In the genomic region with DNA sequence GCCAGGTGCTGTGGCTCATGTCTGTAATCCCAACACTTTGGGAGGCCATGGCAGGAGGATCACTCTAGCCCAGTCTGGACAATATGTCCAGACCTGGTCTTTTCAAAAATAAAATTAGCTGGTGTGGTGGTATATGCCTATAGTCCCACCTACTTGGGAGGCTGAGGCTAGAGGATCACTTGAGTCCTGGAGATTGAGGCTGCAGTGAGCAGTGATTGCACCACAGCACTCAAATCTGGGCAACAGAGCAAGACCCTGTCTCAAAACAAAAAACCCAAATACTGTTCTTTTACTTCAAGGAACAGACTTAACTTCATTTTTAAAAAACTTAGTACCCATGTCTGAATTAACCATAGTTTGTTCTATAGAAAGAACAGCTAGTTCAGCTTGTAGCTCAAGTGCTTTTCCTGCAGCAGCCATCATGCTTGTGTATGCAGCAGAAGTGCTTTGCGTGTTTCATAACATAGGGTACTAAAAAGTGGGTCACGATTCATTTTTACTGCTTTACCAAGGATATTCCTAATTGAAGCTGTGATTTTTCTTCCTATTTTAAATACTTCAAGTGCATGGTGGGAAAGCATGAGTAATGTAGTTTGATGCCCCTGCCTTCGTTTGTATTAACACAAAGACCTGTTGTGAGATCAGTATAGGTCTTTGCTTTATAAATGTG, we compare ENCODE assay signal across 18 cellular contexts. TPM values are rescaled to one million over a fixed set of nuclear protein-coding genes. Genes with fewer than 3 reads are reported as not detected.
A peak's percentile ranks its signal among the peaks of the same experiment; 100 is the strongest.
DNase-seq lines count a peak whose midpoint lies in the region; ATAC-seq and TF ChIP-seq lines count a peak whose summit lies in the region.
"Had no signal": no experiment of that assay in that cellular context is flagged by ENCODE, and none has a peak within 500 bp of the region (broad histone marks: within the 10 kb centered on the region; RNA-seq: fewer than 3 reads in every experiment).

No MANE protein-coding gene starts in this region.

- no peak for ATAC-seq in effector memory CD8-positive, alpha-beta T cell (replicated peaks)
- ATAC-seq in stimulated activated naive B cell treated with anti-CD40 and anti-IgM and Interleukin-4, amounts not matched to agents 10 μg/mL and 1 μg/mL and 100 μg/mL, for 72 hours (replicated peaks): no peak
- ATAC-seq: pancreas had no signal

- peak overlapping the region; percentile 61 for H3K27ac Mint-ChIP-seq in activated naive CD4-positive, alpha-beta T cell treated with anti-CD3 and anti-CD28 coated beads for 36 hours
- no peak overlapping the region for H3K27ac Mint-ChIP-seq in activated naive CD4-positive, alpha-beta T cell treated with anti-CD3 and anti-CD28 coated beads, Interleukin-2, amount 10 ng/mL, durations not matched to agents 7 days and 5 days
- H3K27ac Mint-ChIP-seq in effector memory CD8-positive, alpha-beta T cell: peak overlapping the region; percentile 52 to 78
- H3K27ac Mint-ChIP-seq in stimulated activated naive B cell treated with anti-CD40 and anti-IgM and Interleukin-4, amounts not matched to agents 10 μg/mL and 1 μg/mL and 100 μg/mL, for 72 hours: peak overlapping the region; percentile 25
- H3K27ac Mint-ChIP-seq: activated CD4-positive, alpha-beta T cell treated with anti-CD3 and anti-CD28 coated beads, Interleukin-2, amount 10 ng/mL, durations not matched to agents 24 days and 14 days had no signal

- no peak overlapping the region for H3K4me3 Mint-ChIP-seq in activated naive CD4-positive, alpha-beta T cell treated with anti-CD3 and anti-CD28 coated beads for 36 hours
- H3K4me3 Mint-ChIP-seq in activated naive CD4-positive, alpha-beta T cell treated with anti-CD3 and anti-CD28 coated beads, Interleukin-2, amount 10 ng/mL, durations not matched to agents 7 days and 5 days: no peak overlapping the region
- H3K4me3 Mint-ChIP-seq in effector memory CD8-positive, alpha-beta T cell: peak overlapping the region in 1 of 2 donors; percentile 44
- H3K4me3 Mint-ChIP-seq in stimulated activated naive B cell treated with anti-CD40 and anti-IgM and Interleukin-4, amounts not matched to agents 10 μg/mL and 1 μg/mL and 100 μg/mL, for 72 hours: no peak overlapping the region
- H3K4me3 Mint-ChIP-seq: activated CD4-positive, alpha-beta T cell treated with anti-CD3 and anti-CD28 coated beads, Interleukin-2, amount 10 ng/mL, durations not matched to agents 24 days and 14 days; CD14-positive monocyte had no signal

- POLR2A ChIA-PET in HEK293 (lab: Yijun Ruan, JAX): interaction anchor here (0.6 to 0.7 kb wide), 2 partner anchors 62 to 546 kb away, joined by 3 read pairs; no protein-coding TSS in a partner anchor

- H3K4me3 ChIP-seq in HEK293 (ENCODE audit: low read depth, low read length): no peak overlapping the region
- H3K4me3 ChIP-seq: lower lobe of right lung, pancreas, skin epidermis, thyroid gland had no signal

- CTCF ChIA-PET in activated naive CD4-positive, alpha-beta T cell treated with anti-CD3 and anti-CD28 coated beads for 36 hours (lab: Charles Lee): interaction anchor here (0.7 to 3.3 kb wide), 5 partner anchors 14 to 390 kb away, joined by 3 to 11 read pairs (median 4); no protein-coding TSS in a partner anchor
- CTCF ChIA-PET in activated naive CD4-positive, alpha-beta T cell treated with anti-CD3 and anti-CD28 coated beads, Interleukin-2, amount 10 ng/mL, durations not matched to agents 7 days and 5 days (lab: Charles Lee): interaction anchor here (1.1 to 1.2 kb wide), 3 partner anchors 9 to 221 kb away, joined by 3 to 5 read pairs (median 5); no protein-coding TSS in a partner anchor
- CTCF ChIA-PET in HEK293 (lab: Yijun Ruan, JAX): interaction anchor here (0.5 to 2.5 kb wide), 6 partner anchors 10 to 221 kb away, joined by 3 to 17 read pairs (median 5); no protein-coding TSS in a partner anchor

- no peak for DNase-seq in activated naive CD4-positive, alpha-beta T cell treated with anti-CD3 and anti-CD28 coated beads for 36 hours
- no peak for DNase-seq in activated naive CD4-positive, alpha-beta T cell treated with anti-CD3 and anti-CD28 coated beads, Interleukin-2, amount 10 ng/mL, durations not matched to agents 7 days and 5 days
- DNase-seq in effector memory CD8-positive, alpha-beta T cell: no peak
- DNase-seq in stimulated activated naive B cell treated with anti-CD40 and anti-IgM and Interleukin-4, amounts not matched to agents 10 μg/mL and 1 μg/mL and 100 μg/mL, for 72 hours: no peak
- no peak for DNase-seq in NK-92 (lab: John Stamatoyannopoulos, UW; ENCODE audit: unreplicated experiment)
- DNase-seq in GM19238 (ENCODE audit: insufficient read length, low spot score): no peak
- no peak for DNase-seq in NCI-H1105 (lab: John Stamatoyannopoulos, UW)
- DNase-seq: activated CD4-positive, alpha-beta T cell treated with anti-CD3 and anti-CD28 coated beads, Interleukin-2, amount 10 ng/mL, durations not matched to agents 24 days and 14 days; effector CD4-positive, alpha-beta T cell; lower lobe of right lung; NCI-H187 treated with DMSO at 0.1 percent for 48 hours; NCI-H446; pancreas; stimulated activated CD4-positive, alpha-beta T cell treated with anti-CD3 and anti-CD28 coated beads, Interleukin-4, amount 100 ng/mL, for 4 hours; thyroid gland had no signal

- no peak overlapping the region for H3K27ac ChIP-seq in HEK293 (ENCODE audit: extremely low read depth, low read depth, low read length)
- H3K27ac ChIP-seq: pancreas had no signal

- H3K36me3 Mint-ChIP-seq in activated naive CD4-positive, alpha-beta T cell treated with anti-CD3 and anti-CD28 coated beads for 36 hours (ENCODE audit: low read depth): peaks cover 51% of the 10 kb centered on the region
- H3K36me3 Mint-ChIP-seq in activated naive CD4-positive, alpha-beta T cell treated with anti-CD3 and anti-CD28 coated beads, Interleukin-2, amount 10 ng/mL, durations not matched to agents 7 days and 5 days: peaks cover 40% of the 10 kb centered on the region
- peaks cover 58% of the 10 kb centered on the region for H3K36me3 Mint-ChIP-seq in effector memory CD8-positive, alpha-beta T cell (ENCODE audit: insufficient read depth)
- peaks cover 16 to 34% of the 10 kb centered on the region in 2 donors for H3K36me3 Mint-ChIP-seq in stimulated activated naive B cell treated with anti-CD40 and anti-IgM and Interleukin-4, amounts not matched to agents 10 μg/mL and 1 μg/mL and 100 μg/mL, for 72 hours

- H3K9me3 ChIP-seq in HEK293 (ENCODE audit: control insufficient read depth, insufficient read depth, low read depth, low read length): no peaks in the 10 kb centered on the region
- H3K9me3 ChIP-seq: lower lobe of right lung, pancreas, thyroid gland had no signal

- peaks cover 86% of the 10 kb centered on the region for H3K4me1 Mint-ChIP-seq in activated naive CD4-positive, alpha-beta T cell treated with anti-CD3 and anti-CD28 coated beads for 36 hours (ENCODE audit: low read depth)
- H3K4me1 Mint-ChIP-seq in activated naive CD4-positive, alpha-beta T cell treated with anti-CD3 and anti-CD28 coated beads, Interleukin-2, amount 10 ng/mL, durations not matched to agents 7 days and 5 days: peaks cover 69% of the 10 kb centered on the region
- peaks cover 65 to 88% of the 10 kb centered on the region in 2 donors for H3K4me1 Mint-ChIP-seq in effector memory CD8-positive, alpha-beta T cell (ENCODE audit: low read depth in 2 of 2)
- H3K4me1 Mint-ChIP-seq in stimulated activated naive B cell treated with anti-CD40 and anti-IgM and Interleukin-4, amounts not matched to agents 10 μg/mL and 1 μg/mL and 100 μg/mL, for 72 hours: peaks cover 51 to 84% of the 10 kb centered on the region in 2 donors

- no peaks in the 10 kb centered on the region for H3K9me3 Mint-ChIP-seq in activated naive CD4-positive, alpha-beta T cell treated with anti-CD3 and anti-CD28 coated beads for 36 hours
- H3K9me3 Mint-ChIP-seq in activated naive CD4-positive, alpha-beta T cell treated with anti-CD3 and anti-CD28 coated beads, Interleukin-2, amount 10 ng/mL, durations not matched to agents 7 days and 5 days: no peaks in the 10 kb centered on the region
- H3K9me3 Mint-ChIP-seq in effector memory CD8-positive, alpha-beta T cell: no peaks in the 10 kb centered on the region
- no peaks in the 10 kb centered on the region for H3K9me3 Mint-ChIP-seq in stimulated activated naive B cell treated with anti-CD40 and anti-IgM and Interleukin-4, amounts not matched to agents 10 μg/mL and 1 μg/mL and 100 μg/mL, for 72 hours
- H3K9me3 Mint-ChIP-seq: activated CD4-positive, alpha-beta T cell treated with anti-CD3 and anti-CD28 coated beads, Interleukin-2, amount 10 ng/mL, durations not matched to agents 24 days and 14 days had no signal

- intact Hi-C loops in activated naive CD4-positive, alpha-beta T cell treated with anti-CD3 and anti-CD28 coated beads for 36 hours (cut with micrococcal nuclease): loop anchor here (2.0 to 5.0 kb wide), 4 partner anchors 38 to 603 kb away; a partner anchor contains a TSS

- H3K4me1 ChIP-seq in HEK293 (ENCODE audit: control insufficient read depth, insufficient read depth, low read length): peaks cover 22% of the 10 kb centered on the region; the same call in 1 of the 2 replicates

- TF ChIP-seq CTCF in HEK293 (tag by site-specific recombination; IDR thresholded peaks at IDR 0.05): no peak

- no peaks in the 10 kb centered on the region for H3K27me3 Mint-ChIP-seq in activated naive CD4-positive, alpha-beta T cell treated with anti-CD3 and anti-CD28 coated beads for 36 hours (ENCODE audit: low read depth)
- H3K27me3 Mint-ChIP-seq in activated naive CD4-positive, alpha-beta T cell treated with anti-CD3 and anti-CD28 coated beads, Interleukin-2, amount 10 ng/mL, durations not matched to agents 7 days and 5 days: no peaks in the 10 kb centered on the region
- no peaks in the 10 kb centered on the region for H3K27me3 Mint-ChIP-seq in effector memory CD8-positive, alpha-beta T cell
- H3K27me3 Mint-ChIP-seq in stimulated activated naive B cell treated with anti-CD40 and anti-IgM and Interleukin-4, amounts not matched to agents 10 μg/mL and 1 μg/mL and 100 μg/mL, for 72 hours: no peaks in the 10 kb centered on the region
- H3K27me3 Mint-ChIP-seq: activated CD4-positive, alpha-beta T cell treated with anti-CD3 and anti-CD28 coated beads, Interleukin-2, amount 10 ng/mL, durations not matched to agents 24 days and 14 days had no signal

- H3K36me3 ChIP-seq in HEK293 (ENCODE audit: control insufficient read depth in 2 of 2, insufficient read depth in 1 of 2, low read length in 2 of 2): peaks cover 10 to 70% of the 10 kb centered on the region in 2 experiments; a peak in 2 of 3 replicates
- H3K36me3 ChIP-seq: pancreas, thyroid gland had no signal

TF ChIP-seq in HEK293, 187 proteins besides CTCF, POLR2A, EP300 and RAD21:
- TF ChIP-seq ZNF121 (tag by site-specific recombination; IDR thresholded peaks at IDR 0.05) (peak; percentile 79), BCL11A (tag by site-specific recombination; IDR thresholded peaks at IDR 0.05; ENCODE audit: low read depth) (no peak)

RNA-seq across cellular contexts. Expression of a gene that starts 5.9 kb away (rescaled TPM):
- total RNA-seq in activated naive CD4-positive, alpha-beta T cell treated with anti-CD3 and anti-CD28 coated beads for 36 hours: 100 to 1,000 TPM; 492 to 518 TPM

RNA-seq across cellular contexts. Expression of a gene that starts 29.7 kb away (rescaled TPM):
- total RNA-seq in activated naive CD4-positive, alpha-beta T cell treated with anti-CD3 and anti-CD28 coated beads for 36 hours: 1 to 10 TPM; 2.4 to 2.6 TPM
